Comparison of ENCODE assay signal across 24 cellular contexts in genomic region chr5:10591946-10592345, GRCh38. TPM values are rescaled to one million over a fixed set of nuclear protein-coding genes. Genes with fewer than 3 reads are reported as not detected.
DNase-seq lines count a peak whose midpoint lies in the region; ATAC-seq, FAIRE-seq and TF ChIP-seq lines count a peak whose summit lies in the region.
"Had no signal": no experiment of that assay in that cellular context is flagged by ENCODE, and none has a peak within 500 bp of the region (broad histone marks: within the 10 kb centered on the region; RNA-seq: fewer than 3 reads in every experiment).

No MANE protein-coding gene starts in this region.

- BruUV-seq in K562 (replicated peaks; lab: Mats Ljungman, UMichigan): no TSS peak

- no peak for TF ChIP-seq EP300 in K562 (IDR thresholded peaks at IDR 0.05; ENCODE audit: low read length)

- H3K4me1 ChIP-seq in K562 (replicated peaks in 1 of 2; ENCODE audit: control insufficient read depth in 2 of 2, insufficient read depth in 2 of 2, low read length in 2 of 2): peaks cover 41 to 51% of the 10 kb centered on the region in 2 experiments
- H3K4me1 ChIP-seq: Peyer's patch had no signal

- POLR2A ChIA-PET in K562 (lab: Yijun Ruan, JAX): interaction anchor here (1.0 to 1.5 kb wide), 2 partner anchors 9 to 10 kb away, joined by 3 to 4 read pairs; no protein-coding TSS in a partner anchor

- no peak for FAIRE-seq in K562 (lab: Jason Lieb, UNC)
- FAIRE-seq: G401.6, GM18507 had no signal

- ATAC-seq in K562 (no peak), left cardiac atrium (no peak)
- ATAC-seq: GM23338, Right ventricle myocardium inferior, T-cell had no signal

- in situ Hi-C loops in K562 (cut with MboI): no loop called here

- H3K9me3 Mint-ChIP-seq in CD14-positive monocyte: peaks cover 0 to 5% (median 3%) of the 10 kb centered on the region in 7 donors

- no peak overlapping the region for H3K27ac Mint-ChIP-seq in CD14-positive monocyte
- H3K27ac Mint-ChIP-seq: CD4-positive, CD25-positive, alpha-beta regulatory T cell; GM23338; T-cell had no signal

- H3K9ac ChIP-seq in K562 (ENCODE audit: insufficient read depth in 1 of 2, low read depth in 2 of 2, low read length in 2 of 2): no peak overlapping the region
- H3K9ac ChIP-seq: SK-N-SH had no signal

- H3K27me3 Mint-ChIP-seq in CD14-positive monocyte (ENCODE audit: low read depth in 3 of 3): peaks cover 0 to 4% (median 2%) of the 10 kb centered on the region in 3 donors
- H3K27me3 Mint-ChIP-seq: CD4-positive, CD25-positive, alpha-beta regulatory T cell; T-cell had no signal

- no peak overlapping the region for H3K4me3 Mint-ChIP-seq in CD14-positive monocyte
- H3K4me3 Mint-ChIP-seq: GM23338, T-cell had no signal

- H2AFZ ChIP-seq in K562 (ENCODE audit: low read depth, low read length): no peak overlapping the region
- H2AFZ ChIP-seq: GM23338 had no signal

- H3K79me2 ChIP-seq in K562 (ENCODE audit: control insufficient read depth, insufficient read depth, low read length): no peaks in the 10 kb centered on the region

- no peak overlapping the region for H3K4me2 ChIP-seq in K562 (ENCODE audit: insufficient read depth, low read length)
- H3K4me2 ChIP-seq: GM23338, SK-N-SH had no signal

- no peak for TF ChIP-seq POLR2A in K562 (conservative IDR thresholded peaks at IDR 0.05)

- peaks cover 3% of the 10 kb centered on the region for H3K9me1 ChIP-seq in K562 (ENCODE audit: control insufficient read depth, insufficient read depth, low read length)

- no peak overlapping the region for H3K27ac ChIP-seq in K562 (ENCODE audit: extremely low read depth, low read depth, low read length)
- H3K27ac ChIP-seq: Peyer's patch had no signal

- intact Hi-C loops in K562 (cut with micrococcal nuclease) (no loop called here), CD14-positive monocyte (cut with micrococcal nuclease) (no loop called here), left cardiac atrium (cut with DNase I) (no loop called here)

- TF ChIP-seq RAD21 in K562 (CRISPR knock-in tag; conservative IDR thresholded peaks at IDR 0.05 in 1 of 2, IDR thresholded peaks at IDR 0.05 in 1 of 2): no peak

- no peaks in the 10 kb centered on the region for H3K36me3 ChIP-seq in K562 (ENCODE audit: control insufficient read depth, insufficient read depth, low read length)
- H3K36me3 ChIP-seq: Peyer's patch had no signal

- no peak overlapping the region for H3K4me3 ChIP-seq in K562
- H3K4me3 ChIP-seq: GM23338, Peyer's patch had no signal

- H3K9me3 ChIP-seq in K562 (replicated peaks; ENCODE audit: control insufficient read depth, insufficient read depth, low read depth, low read length): no peaks in the 10 kb centered on the region
- H3K9me3 ChIP-seq: Caco-2, Peyer's patch had no signal

- H3K4me1 Mint-ChIP-seq in CD14-positive monocyte: peaks cover 31% of the 10 kb centered on the region

- 67% methylated on average over 3 of the region's 3 CpGs for WGBS in K562 (ENCODE audit: insufficient coverage, low coverage, missing lambda C conversion rate)

- H3K36me3 Mint-ChIP-seq in CD14-positive monocyte: no peaks in the 10 kb centered on the region

- DNase-seq in ELR (ENCODE audit: low read depth) (peak; percentile 28), NCI-H446 treated with DMSO at 0.1 percent for 48 hours (lab: John Stamatoyannopoulos, UW) (peak; percentile 41), K562 (ENCODE audit: extremely low read depth in 1 of 4, low spot score in 3 of 4) (no peak), iris pigment epithelial cell (ENCODE audit: low read depth) (peak; percentile 52), DMS53 (lab: John Stamatoyannopoulos, UW) (no peak), CD14-positive monocyte (ENCODE audit: low spot score) (no peak), left cardiac atrium (no peak)
- DNase-seq in activated CD8-positive, alpha-beta memory T cell treated with anti-CD3 and anti-CD28 coated beads, Interleukin-2, amount 50 U/mL, for 48 hours: no peak
- DNase-seq: ACHN; AML-193; Caco-2; CD4-positive, CD25-positive, alpha-beta regulatory T cell; DMS79; KBM-7; NCI-H1092; NCI-H1694; NCI-H748 treated with DMSO at 0.1 percent for 48 hours; Peyer's patch; SK-N-SH; T-cell had no signal

- H4K20me1 ChIP-seq in K562 (replicated peaks; ENCODE audit: control insufficient read depth, insufficient read depth, low read length): no peaks in the 10 kb centered on the region

- CTCF ChIA-PET in K562 (lab: Yijun Ruan, JAX; ENCODE audit: low intra/inter-chr PET ratio): no interaction called here

- no peaks in the 10 kb centered on the region for H3K27me3 ChIP-seq in K562 (ENCODE audit: control insufficient read depth in 2 of 2, insufficient read depth in 2 of 2, low read length in 2 of 2)
- H3K27me3 ChIP-seq: Peyer's patch had no signal

- no peak for TF ChIP-seq CTCF in K562 (IDR thresholded peaks at IDR 0.05 in 2 of 3, conservative IDR thresholded peaks at IDR 0.05 in 1 of 3; ENCODE audit: insufficient read depth in 2 of 3, low read depth in 1 of 3, low read length in 3 of 3)
- TF ChIP-seq CTCF in CD14-positive monocyte (IDR thresholded peaks at IDR 0.05): no peak

TF ChIP-seq in K562, 482 proteins besides CTCF, POLR2A, EP300 and RAD21 (continues in another document):
- TF ChIP-seq FOXJ3 (CRISPR knock-in tag; IDR thresholded peaks at IDR 0.05): no peak
- no peak for TF ChIP-seq NRF1 (conservative IDR thresholded peaks at IDR 0.05 in 1 of 2, IDR thresholded peaks at IDR 0.05 in 1 of 2)
- no peak for TF ChIP-seq RBBP5 (IDR thresholded peaks at IDR 0.05; ENCODE audit: borderline replicate concordance, insufficient read depth, low read length, poor library complexity, severe bottlenecking)
- no peak for TF ChIP-seq ZFP36 (IDR thresholded peaks at IDR 0.05; ENCODE audit: low read depth, low read length, partially characterized antibody)
- no peak for TF ChIP-seq ZBTB8A (IDR thresholded peaks at IDR 0.05; ENCODE audit: partially characterized antibody)
- TF ChIP-seq TAF15 (IDR thresholded peaks at IDR 0.05; ENCODE audit: low read depth, low read length): no peak
- TF ChIP-seq ZNF277 (CRISPR knock-in tag; IDR thresholded peaks at IDR 0.05; ENCODE audit: borderline replicate concordance): no peak
- no peak for TF ChIP-seq GATA2 (CRISPR knock-in tag; IDR thresholded peaks at IDR 0.05)
- TF ChIP-seq ZNF224 (CRISPR knock-in tag; IDR thresholded peaks at IDR 0.05): no peak
- TF ChIP-seq ZNF780A (CRISPR knock-in tag; IDR thresholded peaks at IDR 0.05): no peak
- peak; percentile 71 for TF ChIP-seq MEIS2 (IDR thresholded peaks at IDR 0.05; ENCODE audit: partially characterized antibody)
- TF ChIP-seq KDM1A (IDR thresholded peaks at IDR 0.05): peak in 1 of 2 experiments; percentile 37; a peak in 1 of 4 replicates
- no peak for TF ChIP-seq UBTF (IDR thresholded peaks at IDR 0.05; ENCODE audit: borderline replicate concordance in 1 of 2, low read depth in 2 of 2, low read length in 2 of 2)
- TF ChIP-seq KLF1 (tag; IDR thresholded peaks at IDR 0.05): no peak
- TF ChIP-seq MXI1 (IDR thresholded peaks at IDR 0.05; ENCODE audit: low read depth, low read length): no peak

RNA-seq across cellular contexts. Expression of gene ANKRD33B, which starts 28.1 kb away (rescaled TPM):
- total RNA-seq in K562 (2011; cell fraction: chromatin; rRNA removed; ENCODE audit: low replicate concordance): 1.3 and 1.7 TPM in 2 replicates
- 1.5 and 1.6 TPM in 2 replicates for total RNA-seq in K562 (2011; cell fraction: nucleolus; rRNA removed)
- total RNA-seq in K562 (2011; cell fraction: nucleoplasm; rRNA removed): 1.5 and 1.7 TPM in 2 replicates
- total RNA-seq in K562 (2014; rRNA removed): 0.45 and 0.53 TPM in 2 replicates
- 0.38 and 0.40 TPM in 2 replicates for total RNA-seq in K562 (2014; rRNA removed; fragmentation: Illumina TruSeq; extraction: Trizol)
- total RNA-seq in K562 (2015; rRNA removed; fragmentation: Illumina TruSeq; extraction: Trizol): 1.5 TPM in 2 replicates
- total RNA-seq in K562 (2021): 1.3 and 1.7 TPM in 2 replicates
- polyA plus RNA-seq in K562 (2011; rRNA removed): 0.08 and 0.17 TPM in 2 replicates
- 0.15 and 0.21 TPM in 2 replicates for polyA plus RNA-seq in K562 (2011; cell fraction: cytosol; rRNA removed)
- 0.24 and 0.44 TPM in 2 replicates for polyA plus RNA-seq in K562 (2011; cell fraction: nucleus; rRNA removed)
- polyA plus RNA-seq in K562 (2012): 1.5 and 3.9 TPM in 2 replicates
- 0.43 and 0.54 TPM in 2 replicates for polyA plus RNA-seq in K562 (2014; fragmentation: Illumina TruSeq; extraction: Trizol)
- polyA plus RNA-seq in K562 (2014; fragmentation: Nextera tagmentation; extraction: Ambion mirVana): under 1 TPM; 0.10 to 0.17 TPM
- polyA plus RNA-seq in K562 (2014; rRNA removed): 0.16 and 0.33 TPM in 2 replicates
- polyA minus RNA-seq in K562 (2011; rRNA and poly(A)+ RNA removed): 0.36 and 0.67 TPM in 2 replicates
- polyA minus RNA-seq in K562 (2011; cell fraction: cytosol; rRNA and poly(A)+ RNA removed): 0.36 and 1.2 TPM in 2 replicates
- polyA minus RNA-seq in K562 (2011; cell fraction: nucleus; rRNA and poly(A)+ RNA removed): 0.78 and 0.81 TPM in 2 replicates
- not detected for polyA plus RNA-seq in CD14-positive monocyte
- total RNA-seq in left cardiac atrium: 1 to 10 TPM; 2.0 to 4.8 TPM

Comparison
In these comparisons a context has a peak if more than half of its experiments do, and no peak if none do; other contexts are left out.
1. DNase-seq: peak in ELR (single experiment), NCI-H446 treated with DMSO at 0.1 percent for 48 hours (single experiment) and iris pigment epithelial cell (single experiment); none in K562 (0 of 4), activated CD8-positive, alpha-beta memory T cell treated with anti-CD3 and anti-CD28 coated beads, Interleukin-2, amount 50 U/mL, for 48 hours (single experiment), DMS53 (single experiment), CD14-positive monocyte (single experiment) and left cardiac atrium (single experiment).